13 cellular contexts compared by ENCODE assay signal in the genomic region with DNA sequence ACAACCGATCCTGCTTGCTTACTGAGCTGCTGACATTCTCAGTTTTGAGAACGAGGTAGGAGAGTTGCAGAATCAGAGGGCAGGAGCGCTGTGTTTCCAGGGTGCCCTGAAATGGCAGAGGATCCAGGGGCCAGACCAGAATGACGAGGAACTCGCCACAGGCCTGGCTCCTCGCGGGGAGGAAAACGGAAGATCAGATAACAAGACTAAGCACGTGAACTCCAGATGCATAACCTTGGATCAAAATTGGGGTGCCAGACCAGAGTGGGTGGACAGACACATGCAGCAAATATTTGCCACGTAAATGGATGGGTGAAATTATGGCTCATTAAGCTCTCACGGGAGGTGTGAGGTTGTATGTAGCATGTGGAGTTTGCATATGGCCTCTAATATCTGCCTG. TPM values are rescaled to one million over a fixed set of nuclear protein-coding genes. Genes with fewer than 3 reads are reported as not detected.
DNase-seq lines count a peak whose midpoint lies in the region; ATAC-seq and TF ChIP-seq lines count a peak whose summit lies in the region.
"Had no signal": no experiment of that assay in that cellular context is flagged by ENCODE, and none has a peak within 500 bp of the region (broad histone marks: within the 10 kb centered on the region; RNA-seq: fewer than 3 reads in every experiment).

No MANE protein-coding gene starts in this region.

- TF ChIP-seq POLR2A in suprapubic skin (IDR thresholded peaks at IDR 0.05) (no peak), right lobe of liver (IDR thresholded peaks at IDR 0.05) (no peak)

- ATAC-seq in activated T-cell treated with anti-CD3 and anti-CD28 coated beads, Interleukin-2, amount 50 U/mL, for 4 hours, result no peak
- ATAC-seq in HG02981 (IDR thresholded peaks at IDR 0.05; ENCODE audit: unreplicated experiment) (no peak), GM19397 (IDR thresholded peaks at IDR 0.05; ENCODE audit: unreplicated experiment) (no peak), right lobe of liver (no peak)

- H3K9me3 ChIP-seq in mesenchymal stem cell (ENCODE audit: control insufficient read depth, low read length) (no peaks in the 10 kb centered on the region), suprapubic skin (no peaks in the 10 kb centered on the region), right lobe of liver (no peaks in the 10 kb centered on the region)
- H3K9me3 ChIP-seq: testis had no signal

- H3K36me3 Mint-ChIP-seq in activated T-cell treated with anti-CD3 and anti-CD28 coated beads, Interleukin-2, amount 50 U/mL, for 4 hours (ENCODE audit: insufficient read depth), result peaks cover 32% of the 10 kb centered on the region

- no peak overlapping the region for H2AFZ ChIP-seq in mesenchymal stem cell (ENCODE audit: low read depth, low read length)

- no peak overlapping the region for H4K91ac ChIP-seq in mesenchymal stem cell (ENCODE audit: low read length)

- TF ChIP-seq EP300 in suprapubic skin (IDR thresholded peaks at IDR 0.05), result no peak

- no peak overlapping the region for H3K23ac ChIP-seq in mesenchymal stem cell (ENCODE audit: low read length in 2 of 2)

- intact Hi-C loops in right lobe of liver (cut with DNase I), result no loop called here

- no peak overlapping the region for H4K8ac ChIP-seq in mesenchymal stem cell (ENCODE audit: low read length)

- no peak overlapping the region for H3K14ac ChIP-seq in mesenchymal stem cell (ENCODE audit: low read length in 2 of 2)

- H3K27me3 ChIP-seq in mesenchymal stem cell (ENCODE audit: control insufficient read depth in 1 of 2, insufficient read depth in 1 of 2, low read length in 2 of 2) (no peaks in the 10 kb centered on the region), suprapubic skin (no peaks in the 10 kb centered on the region), right lobe of liver (no peaks in the 10 kb centered on the region)
- H3K27me3 ChIP-seq: testis had no signal

- no peak overlapping the region for H2BK120ac ChIP-seq in mesenchymal stem cell (ENCODE audit: low read depth, low read length)

- no peak overlapping the region for H3K18ac ChIP-seq in mesenchymal stem cell (ENCODE audit: low read depth in 1 of 2, low read length in 2 of 2)

- DNase-seq in activated T-cell treated with anti-CD3 and anti-CD28 coated beads, Interleukin-2, amount 50 U/mL, for 1 hour, result peak; percentile 12
- DNase-seq in activated T-cell treated with anti-CD3 and anti-CD28 coated beads, Interleukin-2, amount 50 U/mL, for 4 hours, result no peak
- DNase-seq in astrocyte of the spinal cord (ENCODE audit: low read depth, low spot score), result peak; percentile 29
- DNase-seq in mesenchymal stem cell, result no peak
- no peak for DNase-seq in suprapubic skin (ENCODE audit: low spot score in 2 of 2)
- DNase-seq in right lobe of liver, result no peak
- DNase-seq: activated CD4-positive, alpha-beta T cell treated with anti-CD3 and anti-CD28 coated beads for 1 hour; activated effector memory CD4-positive, alpha-beta T cell treated with anti-CD3 and anti-CD28 coated beads, Interleukin-2, amount 50 U/mL, for 16 hours; NCI-H1105; NCI-H524 treated with DMSO at 0.1 percent for 48 hours; testis had no signal

- no peak overlapping the region for H3K4me3 Mint-ChIP-seq in activated T-cell treated with anti-CD3 and anti-CD28 coated beads, Interleukin-2, amount 50 U/mL, for 4 hours

- in situ Hi-C loops in astrocyte of the spinal cord (cut with HindIII; ENCODE audit: low sequenced_read_pairs), result no loop called here

- no peak overlapping the region for H3K4me3 ChIP-seq in astrocyte of the spinal cord (ENCODE audit: low read depth, low read length)
- H3K4me3 ChIP-seq in mesenchymal stem cell (ENCODE audit: insufficient read depth in 1 of 2, low read depth in 1 of 2, low read length in 2 of 2), result no peak overlapping the region
- H3K4me3 ChIP-seq in suprapubic skin, result no peak overlapping the region
- no peak overlapping the region for H3K4me3 ChIP-seq in right lobe of liver
- H3K4me3 ChIP-seq: testis had no signal

- H3K36me3 ChIP-seq in mesenchymal stem cell (ENCODE audit: control insufficient read depth in 1 of 2, insufficient read depth in 2 of 2, low read depth in 1 of 2, low read length in 2 of 2), result peaks cover 5 to 31% of the 10 kb centered on the region in 2 experiments
- H3K36me3 ChIP-seq in suprapubic skin, result no peaks in the 10 kb centered on the region
- H3K36me3 ChIP-seq in right lobe of liver, result no peaks in the 10 kb centered on the region

- no peaks in the 10 kb centered on the region for H3K9me3 Mint-ChIP-seq in activated T-cell treated with anti-CD3 and anti-CD28 coated beads, Interleukin-2, amount 50 U/mL, for 4 hours

- H3K27me3 Mint-ChIP-seq in activated T-cell treated with anti-CD3 and anti-CD28 coated beads, Interleukin-2, amount 50 U/mL, for 4 hours (ENCODE audit: low read depth), result no peaks in the 10 kb centered on the region

- H3K4ac ChIP-seq in mesenchymal stem cell (ENCODE audit: low read depth in 1 of 2, low read length in 2 of 2), result no peak overlapping the region

- H3K4me1 ChIP-seq in mesenchymal stem cell (ENCODE audit: control insufficient read depth, insufficient read depth, low read depth, low read length) (peaks cover 22% of the 10 kb centered on the region), suprapubic skin (peaks cover 69% of the 10 kb centered on the region), right lobe of liver (peaks cover 0 to 16% (median 0%) of the 10 kb centered on the region in 4 donors)

- no peak overlapping the region for H2BK12ac ChIP-seq in mesenchymal stem cell (ENCODE audit: low read length in 2 of 2)

- no peak overlapping the region for H3K27ac ChIP-seq in mesenchymal stem cell (ENCODE audit: low read length, poor library complexity, severe bottlenecking)
- peak overlapping the region; percentile 67 for H3K27ac ChIP-seq in suprapubic skin
- no peak overlapping the region for H3K27ac ChIP-seq in right lobe of liver
- H3K27ac ChIP-seq: testis had no signal

- WGBS in mesenchymal stem cell, result 78% methylated on average over 11 of the region's 11 CpGs
- WGBS in suprapubic skin, result 66% methylated on average over 11 of the region's 11 CpGs
- 62% methylated on average over 10 of the region's 11 CpGs for WGBS in right lobe of liver (ENCODE audit: insufficient coverage, low coverage, low lambda C conversion rate, missing lambda C conversion rate)

- H2BK5ac ChIP-seq in mesenchymal stem cell (ENCODE audit: low read depth, low read length, poor library complexity, severe bottlenecking), result no peak overlapping the region

- no peak for TF ChIP-seq CTCF in astrocyte of the spinal cord (IDR thresholded peaks at IDR 0.05; ENCODE audit: low read depth, low read length)
- TF ChIP-seq CTCF in suprapubic skin (IDR thresholded peaks at IDR 0.05), result no peak
- TF ChIP-seq CTCF in right lobe of liver (IDR thresholded peaks at IDR 0.05), result no peak

- H3K9ac ChIP-seq in mesenchymal stem cell (ENCODE audit: low read length), result peak overlapping the region; percentile 90

- H2BK15ac ChIP-seq in mesenchymal stem cell (ENCODE audit: low read depth, poor library complexity, severe bottlenecking), result no peak overlapping the region

- peaks cover 78% of the 10 kb centered on the region for H3K4me1 Mint-ChIP-seq in activated T-cell treated with anti-CD3 and anti-CD28 coated beads, Interleukin-2, amount 50 U/mL, for 4 hours (ENCODE audit: low read depth)

- peaks cover 28% of the 10 kb centered on the region for H3K79me1 ChIP-seq in mesenchymal stem cell (replicated peaks; ENCODE audit: low read length, poor library complexity, severe bottlenecking)

- no peak overlapping the region for H2AK5ac ChIP-seq in mesenchymal stem cell (ENCODE audit: low read length, severe bottlenecking)

- H3K4me2 ChIP-seq in mesenchymal stem cell (ENCODE audit: low read length, poor library complexity, severe bottlenecking), result no peak overlapping the region

RNA-seq across cellular contexts. Expression of a gene that starts 46.5 kb away (rescaled TPM):
- 10 to 100 TPM; 33.8 to 43.1 (median 33.9) TPM for total RNA-seq in activated T-cell treated with anti-CD3 and anti-CD28 coated beads, Interleukin-2, amount 50 U/mL, for 4 hours
- 62.4 TPM for polyA plus RNA-seq in mesenchymal stem cell (2013, experiment 1 of 2)
- polyA plus RNA-seq in mesenchymal stem cell (2013, experiment 2 of 2), result 63.9 TPM
- total RNA-seq in suprapubic skin (10 to 100 TPM in 3 of 4 donors, 1 to 10 TPM in 1; 10.0 to 13.5 (median 11.0) TPM), right lobe of liver (10 to 100 TPM in 1 of 6 experiments, 1 to 10 TPM in 5; 5.3 to 11.2 (median 5.8) TPM)

Comparison
In these comparisons a context has a peak if more than half of its experiments do, and no peak if none do; other contexts are left out.
1. DNase-seq: peak in activated T-cell treated with anti-CD3 and anti-CD28 coated beads, Interleukin-2, amount 50 U/mL, for 1 hour (single experiment) and astrocyte of the spinal cord (single experiment); none in activated T-cell treated with anti-CD3 and anti-CD28 coated beads, Interleukin-2, amount 50 U/mL, for 4 hours (single experiment), mesenchymal stem cell (single experiment), suprapubic skin (0 of 2) and right lobe of liver (0 of 3).